Comparison of ENCODE assay signal across 34 cellular contexts in the genomic region with DNA sequence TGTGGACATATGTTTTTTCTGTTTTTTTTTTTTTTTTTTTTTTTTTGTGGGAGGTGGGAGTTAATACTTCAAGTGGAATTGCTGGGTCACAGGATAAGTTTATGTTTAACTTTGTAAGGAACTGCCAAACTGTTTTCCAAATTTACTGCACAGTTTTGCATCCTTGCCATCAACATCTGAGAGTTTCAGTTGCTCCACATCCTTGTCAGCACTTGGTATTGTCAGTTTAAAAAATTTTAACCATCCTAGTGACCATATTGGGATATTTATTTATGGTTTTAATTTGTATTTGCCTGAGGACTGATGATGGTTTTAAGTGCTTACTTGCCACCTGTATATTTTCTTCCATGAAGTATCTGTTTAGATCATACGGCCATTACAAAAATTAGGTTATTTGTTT. TPM values are rescaled to one million over a fixed set of nuclear protein-coding genes. Genes with fewer than 3 reads are reported as not detected.
"Had no signal": no experiment of that assay in that cellular context is flagged by ENCODE, and none has a peak within 500 bp of the region (broad histone marks: within the 10 kb centered on the region; RNA-seq: fewer than 3 reads in every experiment).

No MANE protein-coding gene starts in this region.

- H3K36me3 ChIP-seq: adrenal gland, ascending aorta, brain microvascular endothelial cell, breast epithelium, cardiac muscle cell had no signal

- H3K27me3 ChIP-seq: adrenal gland, ascending aorta, body of pancreas, cardiac muscle cell had no signal

- H3K4me1 ChIP-seq: adrenal gland, ascending aorta, body of pancreas, breast epithelium had no signal

- DNase-seq: activated effector memory CD4-positive, alpha-beta T cell treated with anti-CD3 and anti-CD28 coated beads, Interleukin-2, amount 50 U/mL, for 16 hours; activated effector memory CD4-positive, alpha-beta T cell treated with Interleukin-2 at 50 U/mL for 16 hours; activated gamma-delta T cell; activated gamma-delta T cell treated with Interleukin-2 at 50 U/mL for 16 hours; activated naive CD4-positive, alpha-beta T cell; activated naive CD4-positive, alpha-beta T cell treated with anti-CD3 and anti-CD28 coated beads for 36 hours; activated naive CD4-positive, alpha-beta T cell treated with anti-CD3 and anti-CD28 coated beads, Interleukin-2, amount 10 ng/mL, durations not matched to agents 7 days and 5 days; activated naive CD4-positive, alpha-beta T cell treated with anti-CD3 and anti-CD28 coated beads, Interleukin-2, amount 50 U/mL, for 16 hours; activated naive CD4-positive, alpha-beta T cell treated with Interleukin-2 at 50 U/mL for 16 hours; activated naive CD8-positive, alpha-beta T cell treated with anti-CD3 and anti-CD28 coated beads for 36 hours; activated naive CD8-positive, alpha-beta T cell treated with anti-CD3 and anti-CD28 coated beads, Interleukin-2, amount 10 ng/mL, durations not matched to agents 7 days and 5 days; activated naive CD8-positive, alpha-beta T cell treated with anti-CD3 and anti-CD28 coated beads, Interleukin-2, amount 50 U/mL, for 24 hours; activated T-cell treated with anti-CD3 and anti-CD28 coated beads, Interleukin-2, amount 50 U/mL, for 24 hours; activated T-cell treated with anti-CD3 and anti-CD28 coated beads, Interleukin-2, amount 50 U/mL, for 4 hours; activated T-cell treated with anti-CD3 and anti-CD28 coated beads, Interleukin-2, amount 50 U/mL, for 48 hours; activated T-cell treated with anti-CD3 and anti-CD28 coated beads, Interleukin-2, amount 50 U/mL, for 72 hours; adrenal gland; amniotic stem cell; amygdala; anterior cingulate cortex; aorta; body of pancreas; brain microvascular endothelial cell; caudate nucleus; central memory CD4-positive, alpha-beta T cell; cerebellar nuclear complex had no signal

- ATAC-seq: activated naive CD4-positive, alpha-beta T cell treated with anti-CD3 and anti-CD28 coated beads, Interleukin-2, amount 50 U/mL, for 72 hours; activated naive CD8-positive, alpha-beta T cell treated with anti-CD3 and anti-CD28 coated beads, Interleukin-2, amount 50 U/mL, for 24 hours; activated T-cell treated with anti-CD3 and anti-CD28 coated beads, Interleukin-2, amount 50 U/mL, for 4 hours; activated T-cell treated with anti-CD3 and anti-CD28 coated beads, Interleukin-2, amount 50 U/mL, for 72 hours; activated T-helper 17 cell treated with anti-CD3 and anti-CD28 coated beads, Interleukin-2, amount 50 U/mL, for 72 hours; body of pancreas had no signal

- FAIRE-seq: astrocyte, bronchial epithelial cell had no signal

- H3K9me3 ChIP-seq: adrenal gland, ascending aorta, body of pancreas had no signal

- H3K4me3 ChIP-seq: adrenal gland, ascending aorta, body of pancreas, breast epithelium, cardiac muscle cell had no signal

- H3K27ac ChIP-seq: adrenal gland, ascending aorta, body of pancreas, brain microvascular endothelial cell, breast epithelium, cardiac muscle cell had no signal

RNA-seq across cellular contexts. Expression of gene IRF8, which starts 34.0 kb away (rescaled TPM):
- total RNA-seq: bronchial epithelial cell, chondrocyte had no signal
